Comparison of ENCODE assay signal across 8 cellular contexts in genomic region chrX:17376381-17377046, GRCh38. TPM values are rescaled to one million over a fixed set of nuclear protein-coding genes. Genes with fewer than 3 reads are reported as not detected.
DNase-seq lines count a peak whose midpoint lies in the region; ATAC-seq and TF ChIP-seq lines count a peak whose summit lies in the region.

No MANE protein-coding gene starts in this region.

- no peak for TF ChIP-seq CTCF in stomach (IDR thresholded peaks at IDR 0.05)

- no peak for TF ChIP-seq EP300 in stomach (IDR thresholded peaks at IDR 0.05)

- no peak for TF ChIP-seq POLR2A in stomach (IDR thresholded peaks at IDR 0.05)

- H3K4me1 Mint-ChIP-seq in activated CD8-positive, alpha-beta T cell treated with anti-CD3 and anti-CD28 coated beads, Interleukin-2, amount 10 ng/mL, durations not matched to agents 7 days and 5 days (ENCODE audit: low read depth): peaks cover 7% of the 10 kb centered on the region
- H3K4me1 Mint-ChIP-seq in naive thymus-derived CD4-positive, alpha-beta T cell: peaks cover 0 to 6% (median 5%) of the 10 kb centered on the region in 7 donors
- H3K4me1 Mint-ChIP-seq in naive thymus-derived CD8-positive, alpha-beta T cell: no peaks in the 10 kb centered on the region

- H3K9me3 Mint-ChIP-seq in activated CD8-positive, alpha-beta T cell treated with anti-CD3 and anti-CD28 coated beads, Interleukin-2, amount 10 ng/mL, durations not matched to agents 7 days and 5 days (ENCODE audit: insufficient read depth): no peaks in the 10 kb centered on the region
- H3K9me3 Mint-ChIP-seq in naive thymus-derived CD4-positive, alpha-beta T cell: peaks cover 0 to 15% (median 2%) of the 10 kb centered on the region in 11 donors
- peaks cover 0 to 20% (median 3%) of the 10 kb centered on the region in 9 donors for H3K9me3 Mint-ChIP-seq in naive thymus-derived CD8-positive, alpha-beta T cell

- ATAC-seq in activated CD8-positive, alpha-beta T cell treated with anti-CD3 and anti-CD28 coated beads, Interleukin-2, amount 10 ng/mL, durations not matched to agents 7 days and 5 days: no peak
- no peak for ATAC-seq in GM21576 (IDR thresholded peaks at IDR 0.05; ENCODE audit: unreplicated experiment)
- no peak for ATAC-seq in naive thymus-derived CD4-positive, alpha-beta T cell
- ATAC-seq in naive thymus-derived CD8-positive, alpha-beta T cell: no peak

- CTCF ChIA-PET in activated CD8-positive, alpha-beta T cell treated with anti-CD3 and anti-CD28 coated beads, Interleukin-2, amount 10 ng/mL, durations not matched to agents 7 days and 5 days (lab: Charles Lee): no interaction called here
- CTCF ChIA-PET in naive thymus-derived CD4-positive, alpha-beta T cell (lab: Charles Lee): no interaction called here

- peak; percentile 60 for DNase-seq in DMS53 (lab: John Stamatoyannopoulos, UW)
- no peak for DNase-seq in DMS53 treated with DMSO at 0.1 percent for 48 hours (lab: John Stamatoyannopoulos, UW; ENCODE audit: unreplicated experiment)
- DNase-seq in activated CD8-positive, alpha-beta T cell treated with anti-CD3 and anti-CD28 coated beads, Interleukin-2, amount 10 ng/mL, durations not matched to agents 7 days and 5 days: no peak
- no peak for DNase-seq in stomach
- DNase-seq in naive thymus-derived CD4-positive, alpha-beta T cell: no peak
- no peak for DNase-seq in naive thymus-derived CD8-positive, alpha-beta T cell

- no peaks in the 10 kb centered on the region for H3K36me3 Mint-ChIP-seq in activated CD8-positive, alpha-beta T cell treated with anti-CD3 and anti-CD28 coated beads, Interleukin-2, amount 10 ng/mL, durations not matched to agents 7 days and 5 days (ENCODE audit: low read depth)
- no peaks in the 10 kb centered on the region for H3K36me3 Mint-ChIP-seq in naive thymus-derived CD4-positive, alpha-beta T cell
- peaks cover 0 to 8% (median 2%) of the 10 kb centered on the region in 3 donors for H3K36me3 Mint-ChIP-seq in naive thymus-derived CD8-positive, alpha-beta T cell

- H3K27me3 ChIP-seq in stomach: peaks cover 5 to 22% (median 6%) of the 10 kb centered on the region in 3 donors
- no peaks in the 10 kb centered on the region for H3K27me3 ChIP-seq in naive thymus-derived CD4-positive, alpha-beta T cell (ENCODE audit: control insufficient read depth in 2 of 2, insufficient read depth in 2 of 2, low read length in 2 of 2)

- POLR2A ChIA-PET in activated CD8-positive, alpha-beta T cell treated with anti-CD3 and anti-CD28 coated beads, Interleukin-2, amount 10 ng/mL, durations not matched to agents 7 days and 5 days (lab: Charles Lee): no interaction called here
- POLR2A ChIA-PET in naive thymus-derived CD4-positive, alpha-beta T cell (lab: Charles Lee): no interaction called here
- POLR2A ChIA-PET in naive thymus-derived CD8-positive, alpha-beta T cell (lab: Charles Lee): no interaction called here

- intact Hi-C loops in stomach (cut with DNase I; ENCODE audit: low total_unique reads): no loop called here
- intact Hi-C loops in naive thymus-derived CD4-positive, alpha-beta T cell (cut with micrococcal nuclease): no loop called here

- peaks cover 0 to 9% (median 2%) of the 10 kb centered on the region in 4 donors for H3K9me3 ChIP-seq in stomach
- no peaks in the 10 kb centered on the region for H3K9me3 ChIP-seq in naive thymus-derived CD4-positive, alpha-beta T cell (ENCODE audit: control insufficient read depth in 2 of 3, low read length in 3 of 3)

- H3K27ac ChIP-seq in stomach: peak overlapping the region in 3 of 5 donors; percentile 55 to 79 (median 66)
- H3K27ac ChIP-seq in naive thymus-derived CD4-positive, alpha-beta T cell (ENCODE audit: low read depth, low read length): no peak overlapping the region

- WGBS in stomach, 5 donors: 1 to 32% (median 4%) methylated on average over 25 to 37 of the region's 37 CpGs

- H3K4me1 ChIP-seq in stomach: no peaks in the 10 kb centered on the region
- H3K4me1 ChIP-seq in naive thymus-derived CD4-positive, alpha-beta T cell (ENCODE audit: control insufficient read depth in 2 of 2, insufficient read depth in 2 of 2, low read length in 2 of 2): no peaks in the 10 kb centered on the region

- peaks cover 24% of the 10 kb centered on the region for H3K27me3 Mint-ChIP-seq in activated CD8-positive, alpha-beta T cell treated with anti-CD3 and anti-CD28 coated beads, Interleukin-2, amount 10 ng/mL, durations not matched to agents 7 days and 5 days (ENCODE audit: low read depth)
- H3K27me3 Mint-ChIP-seq in naive thymus-derived CD4-positive, alpha-beta T cell: peaks cover 12 to 47% (median 29%) of the 10 kb centered on the region in 5 donors
- H3K27me3 Mint-ChIP-seq in naive thymus-derived CD8-positive, alpha-beta T cell: peaks cover 11 to 49% (median 23%) of the 10 kb centered on the region in 5 donors

- H3K36me3 ChIP-seq in stomach: no peaks in the 10 kb centered on the region
- H3K36me3 ChIP-seq in naive thymus-derived CD4-positive, alpha-beta T cell (ENCODE audit: control insufficient read depth in 2 of 3, insufficient read depth in 3 of 3, low read length in 3 of 3): no peaks in the 10 kb centered on the region

- H3K4me3 ChIP-seq in iPS-11a (ENCODE audit: low read depth, low read length): peak overlapping the region; percentile 43
- H3K4me3 ChIP-seq in stomach: peak overlapping the region; percentile 52 to 70 (median 60)
- no peak overlapping the region for H3K4me3 ChIP-seq in naive thymus-derived CD4-positive, alpha-beta T cell (ENCODE audit: low read length)

- peak overlapping the region; percentile 15 for H3K4me3 Mint-ChIP-seq in activated CD8-positive, alpha-beta T cell treated with anti-CD3 and anti-CD28 coated beads, Interleukin-2, amount 10 ng/mL, durations not matched to agents 7 days and 5 days
- peak overlapping the region in 3 of 10 donors; percentile 21 to 59 (median 47) for H3K4me3 Mint-ChIP-seq in naive thymus-derived CD4-positive, alpha-beta T cell
- peak overlapping the region in 1 of 10 donors; percentile 21 for H3K4me3 Mint-ChIP-seq in naive thymus-derived CD8-positive, alpha-beta T cell

- no peak overlapping the region for H3K27ac Mint-ChIP-seq in activated CD8-positive, alpha-beta T cell treated with anti-CD3 and anti-CD28 coated beads, Interleukin-2, amount 10 ng/mL, durations not matched to agents 7 days and 5 days
- H3K27ac Mint-ChIP-seq in naive thymus-derived CD4-positive, alpha-beta T cell: no peak overlapping the region
- no peak overlapping the region for H3K27ac Mint-ChIP-seq in naive thymus-derived CD8-positive, alpha-beta T cell

RNA-seq across cellular contexts. Expression of gene NHS, which starts 1.5 kb away (rescaled TPM):
- total RNA-seq in activated CD8-positive, alpha-beta T cell treated with anti-CD3 and anti-CD28 coated beads, Interleukin-2, amount 10 ng/mL, durations not matched to agents 7 days and 5 days: 1 to 10 TPM in 1 of 2 experiments, under 1 TPM in 1; 0.81 to 1.7 TPM
- 1 to 10 TPM; 2.9 to 7.5 (median 6.2) TPM for total RNA-seq in stomach
- polyA plus RNA-seq in stomach: 1 to 10 TPM in 2 of 3 donors, under 1 TPM in 1; 1.00 to 1.2 (median 1.1) TPM
- 1 to 10 TPM in 2 of 5 experiments, under 1 TPM in 3; 0.05 to 2.6 (median 0.51) TPM for total RNA-seq in naive thymus-derived CD4-positive, alpha-beta T cell
- under 1 TPM in 1 of 2 donors, not detected in 1; 0.02 TPM for polyA plus RNA-seq in naive thymus-derived CD4-positive, alpha-beta T cell
- total RNA-seq in naive thymus-derived CD8-positive, alpha-beta T cell: not detected
- 1 to 10 TPM in 1 of 3 donors, not detected in 2; 1.0 TPM for polyA plus RNA-seq in naive thymus-derived CD8-positive, alpha-beta T cell
